25 cellular contexts compared by ENCODE assay signal in genomic region chr9:97506787-97507186, GRCh38. TPM values are rescaled to one million over a fixed set of nuclear protein-coding genes. Genes with fewer than 3 reads are reported as not detected.
DNase-seq lines count a peak whose midpoint lies in the region; ATAC-seq and TF ChIP-seq lines count a peak whose summit lies in the region.
"Had no signal": no experiment of that assay in that cellular context is flagged by ENCODE, and none has a peak within 500 bp of the region (broad histone marks: within the 10 kb centered on the region; RNA-seq: fewer than 3 reads in every experiment).

No MANE protein-coding gene starts in this region.

- intact Hi-C loops in left ventricle myocardium superior (cut with micrococcal nuclease), result no loop called here
- intact Hi-C loops in gastrocnemius medialis (cut with DNase I; ENCODE audit: low total_unique reads), result no loop called here
- intact Hi-C loops in vagina (cut with DNase I), result loop anchor here (5.0 to 10.0 kb wide), 2 partner anchors 88 to 1716 kb away; partner anchors contain the start of genes ALG2 and SEC61B
- intact Hi-C loops in Calu3 (cut with micrococcal nuclease; ENCODE audit: unreplicated experiment), result no loop called here

- TF ChIP-seq POLR2A in gastroesophageal sphincter (IDR thresholded peaks at IDR 0.05) (no peak), gastrocnemius medialis (IDR thresholded peaks at IDR 0.05) (no peak), vagina (IDR thresholded peaks at IDR 0.05) (no peak)

- no peaks in the 10 kb centered on the region for H3K9me3 Mint-ChIP-seq in Calu3 (ENCODE audit: low read depth, unreplicated experiment)
- H3K9me3 Mint-ChIP-seq: CD4-positive, alpha-beta T cell; CD8-positive, alpha-beta T cell had no signal

- DNase-seq in right atrium auricular region (ENCODE audit: low spot score), result no peak
- no peak for DNase-seq in left ventricle myocardium superior
- DNase-seq in gastrocnemius medialis, result no peak
- no peak for DNase-seq in vagina (ENCODE audit: extremely low spot score in 2 of 2)
- no peak for DNase-seq in Calu3
- DNase-seq: AML-193; Caco-2; CD4-positive, alpha-beta T cell; DMS 273 treated with DMSO at 0.1 percent for 48 hours; DMS153; DMS53; DMS79; DND-41; EL; GDM1 had no signal

- H3K4me3 Mint-ChIP-seq in Calu3 (ENCODE audit: low read depth, unreplicated experiment), result no peak overlapping the region
- H3K4me3 Mint-ChIP-seq: B cell; CD4-positive, alpha-beta T cell; CD8-positive, alpha-beta T cell had no signal

- no peak overlapping the region for H3K27ac Mint-ChIP-seq in Calu3 (ENCODE audit: unreplicated experiment)
- H3K27ac Mint-ChIP-seq: B cell; CD4-positive, alpha-beta T cell; CD8-positive, alpha-beta T cell had no signal

- peaks cover 24% of the 10 kb centered on the region for H3K4me1 Mint-ChIP-seq in Calu3 (ENCODE audit: low read depth, unreplicated experiment)

- H3K36me3 Mint-ChIP-seq in Calu3 (ENCODE audit: insufficient read depth, unreplicated experiment), result peaks cover 10% of the 10 kb centered on the region
- H3K36me3 Mint-ChIP-seq: CD8-positive, alpha-beta T cell had no signal

- 83 to 100% methylated on average over 1 of the region's 1 CpG for WGBS in gastroesophageal sphincter (ENCODE audit: low coverage in 1 of 2), 2 donors

- H3K4me1 ChIP-seq in right atrium auricular region (peaks cover 0 to 74% of the 10 kb centered on the region in 2 donors), gastroesophageal sphincter (peaks cover 0 to 99% (median 22%) of the 10 kb centered on the region in 3 donors), gastrocnemius medialis (peaks cover 71 to 77% of the 10 kb centered on the region in 2 donors), vagina (peaks cover 51% of the 10 kb centered on the region)
- H3K4me1 ChIP-seq: Caco-2 had no signal

- H3K27ac ChIP-seq in right atrium auricular region, result peak overlapping the region; percentile 93 to 99
- H3K27ac ChIP-seq in gastroesophageal sphincter, result peak overlapping the region in 3 of 4 donors; percentile 20 to 95 (median 95)
- peak overlapping the region in 3 of 4 donors; percentile 97 to 98 (median 98) for H3K27ac ChIP-seq in gastrocnemius medialis
- peak overlapping the region; percentile 97 for H3K27ac ChIP-seq in vagina
- H3K27ac ChIP-seq: 22Rv1; A549; BLaER1 treated with 17β-estradiol and CSF1 and Interleukin-3, amounts not matched to agents 10 nM and 100 nM; C4-2B had no signal

- TF ChIP-seq CTCF in right atrium auricular region (IDR thresholded peaks at IDR 0.05) (no peak), gastroesophageal sphincter (IDR thresholded peaks at IDR 0.05) (no peak), gastrocnemius medialis (IDR thresholded peaks at IDR 0.05 in 4 of 5, conservative IDR thresholded peaks at IDR 0.05 in 1 of 5) (no peak), vagina (IDR thresholded peaks at IDR 0.05) (no peak), Calu3 (IDR thresholded peaks at IDR 0.05; ENCODE audit: unreplicated experiment) (no peak)

- BruUV-seq in Calu3 (replicated peaks; lab: Mats Ljungman, UMichigan), result no TSS peak

- H3K36me3 ChIP-seq in right atrium auricular region, result peaks cover under 1% of the 10 kb centered on the region
- H3K36me3 ChIP-seq in gastroesophageal sphincter, result peaks cover 0 to 3% of the 10 kb centered on the region in 2 donors
- H3K36me3 ChIP-seq in gastrocnemius medialis, result no peaks in the 10 kb centered on the region
- no peaks in the 10 kb centered on the region for H3K36me3 ChIP-seq in vagina
- H3K36me3 ChIP-seq: BLaER1 treated with 17β-estradiol and CSF1 and Interleukin-3, amounts not matched to agents 10 nM and 100 nM had no signal

- no peaks in the 10 kb centered on the region for H3K9me3 ChIP-seq in right atrium auricular region
- H3K9me3 ChIP-seq in gastroesophageal sphincter, result no peaks in the 10 kb centered on the region
- H3K9me3 ChIP-seq in gastrocnemius medialis, result no peaks in the 10 kb centered on the region
- no peaks in the 10 kb centered on the region for H3K9me3 ChIP-seq in vagina
- H3K9me3 ChIP-seq: A549, Caco-2 had no signal

- H3K4me3 ChIP-seq in right atrium auricular region (no peak overlapping the region), gastroesophageal sphincter (no peak overlapping the region), gastrocnemius medialis (no peak overlapping the region), vagina (no peak overlapping the region)
- H3K4me3 ChIP-seq: A549; BLaER1 treated with 17β-estradiol and CSF1 and Interleukin-3, amounts not matched to agents 10 nM and 100 nM had no signal

- TF ChIP-seq EP300 in gastroesophageal sphincter (IDR thresholded peaks at IDR 0.05), result no peak

- H3K27me3 Mint-ChIP-seq in Calu3 (ENCODE audit: unreplicated experiment), result no peaks in the 10 kb centered on the region

- in situ Hi-C loops in gastrocnemius medialis (cut with MboI; ENCODE audit: low sequenced_read_pairs in 4 of 4), result loop anchor here in 1 of 4 donors (10.0 kb wide), 1 partner anchor 88 kb away; no protein-coding TSS in a partner anchor

- CTCF ChIA-PET in Calu3 (lab: Charles Lee), result interaction anchor here (0.5 kb wide), 1 partner anchor 449 kb away, joined by 3 read pairs; no protein-coding TSS in a partner anchor

- ATAC-seq in left ventricle myocardium superior, result no peak
- no peak for ATAC-seq in gastroesophageal sphincter
- ATAC-seq in gastrocnemius medialis, result no peak
- no peak for ATAC-seq in GM21367 (IDR thresholded peaks at IDR 0.05; ENCODE audit: unreplicated experiment)
- ATAC-seq in GM21786 (IDR thresholded peaks at IDR 0.05; ENCODE audit: unreplicated experiment), result no peak
- ATAC-seq: A549; CD8-positive, alpha-beta T cell had no signal

- H3K27me3 ChIP-seq in right atrium auricular region (no peaks in the 10 kb centered on the region), gastroesophageal sphincter (no peaks in the 10 kb centered on the region), gastrocnemius medialis (no peaks in the 10 kb centered on the region), vagina (no peaks in the 10 kb centered on the region)

RNA-seq across cellular contexts. Expression of gene TMOD1, which starts 5.3 kb away (rescaled TPM):
- total RNA-seq in right atrium auricular region, result 100 to 1,000 TPM; 118 to 122 TPM
- 205 TPM for total RNA-seq in left ventricle myocardium superior
- 10 to 100 TPM; 38.6 to 99.6 (median 76.7) TPM for total RNA-seq in gastroesophageal sphincter
- total RNA-seq in gastrocnemius medialis, result 100 to 1,000 TPM in 3 of 4 donors, 10 to 100 TPM in 1; 82.3 to 202 (median 175) TPM
- total RNA-seq in vagina, result 21.1 TPM
- total RNA-seq in Calu3 (2022), result 0.14 and 0.15 TPM in 2 replicates
- total RNA-seq: G401 had no signal

Comparison
In these comparisons a context has a peak if more than half of its experiments do, and no peak if none do; other contexts are left out.
1. RNA of gene TMOD1, which starts 5.3 kb away (total RNA-seq): 205 TPM in left ventricle myocardium superior (single experiment), 82.3 to 202 TPM in gastrocnemius medialis, 118 to 122 TPM in right atrium auricular region, 38.6 to 99.6 TPM in gastroesophageal sphincter and 21.1 TPM in vagina (single experiment); 0.14 to 0.15 TPM in Calu3; every median in the first group is over 10 times any median in the second.
2. Peak in every context shown above with its lines, with median percentiles within 50 percentile points of each other: H3K27ac ChIP-seq.